ENCODE assay signal across 1 cellular context in the genomic region with DNA sequence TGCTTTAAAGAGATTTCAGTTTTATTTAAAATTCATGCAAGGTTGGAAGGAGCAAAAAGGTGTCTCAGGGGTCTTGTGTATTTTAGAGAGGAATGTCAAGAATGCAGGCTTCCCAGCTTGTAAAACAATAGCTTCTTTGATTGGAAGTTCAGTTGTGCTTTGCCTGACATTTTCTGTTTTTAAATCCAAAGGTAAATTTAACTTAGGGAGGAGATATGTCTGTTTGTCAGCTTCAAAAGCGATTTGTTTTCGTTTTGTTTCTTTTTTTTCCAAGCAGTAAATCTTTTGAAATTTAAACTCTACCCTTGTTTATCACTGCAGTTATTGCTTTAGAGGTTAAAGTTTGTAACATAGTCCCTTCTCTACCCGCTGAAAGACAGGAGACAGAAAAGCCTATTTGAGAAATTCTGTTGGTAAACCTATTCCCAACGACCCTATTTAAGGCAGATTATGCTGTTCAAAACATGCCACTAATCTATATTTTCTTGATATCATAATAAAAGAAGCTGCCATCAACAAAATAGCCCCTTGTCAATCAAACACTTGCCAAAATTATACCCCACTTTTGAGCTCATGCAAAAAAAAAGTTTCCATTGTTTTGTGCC.
TF ChIP-seq lines count a peak whose summit lies in the region.

No MANE protein-coding gene starts in this region.

TF ChIP-seq in HepG2, 621 proteins besides CTCF, POLR2A, EP300 and RAD21 (continued from another document and continues in another):
- TF ChIP-seq, protein P1, sequence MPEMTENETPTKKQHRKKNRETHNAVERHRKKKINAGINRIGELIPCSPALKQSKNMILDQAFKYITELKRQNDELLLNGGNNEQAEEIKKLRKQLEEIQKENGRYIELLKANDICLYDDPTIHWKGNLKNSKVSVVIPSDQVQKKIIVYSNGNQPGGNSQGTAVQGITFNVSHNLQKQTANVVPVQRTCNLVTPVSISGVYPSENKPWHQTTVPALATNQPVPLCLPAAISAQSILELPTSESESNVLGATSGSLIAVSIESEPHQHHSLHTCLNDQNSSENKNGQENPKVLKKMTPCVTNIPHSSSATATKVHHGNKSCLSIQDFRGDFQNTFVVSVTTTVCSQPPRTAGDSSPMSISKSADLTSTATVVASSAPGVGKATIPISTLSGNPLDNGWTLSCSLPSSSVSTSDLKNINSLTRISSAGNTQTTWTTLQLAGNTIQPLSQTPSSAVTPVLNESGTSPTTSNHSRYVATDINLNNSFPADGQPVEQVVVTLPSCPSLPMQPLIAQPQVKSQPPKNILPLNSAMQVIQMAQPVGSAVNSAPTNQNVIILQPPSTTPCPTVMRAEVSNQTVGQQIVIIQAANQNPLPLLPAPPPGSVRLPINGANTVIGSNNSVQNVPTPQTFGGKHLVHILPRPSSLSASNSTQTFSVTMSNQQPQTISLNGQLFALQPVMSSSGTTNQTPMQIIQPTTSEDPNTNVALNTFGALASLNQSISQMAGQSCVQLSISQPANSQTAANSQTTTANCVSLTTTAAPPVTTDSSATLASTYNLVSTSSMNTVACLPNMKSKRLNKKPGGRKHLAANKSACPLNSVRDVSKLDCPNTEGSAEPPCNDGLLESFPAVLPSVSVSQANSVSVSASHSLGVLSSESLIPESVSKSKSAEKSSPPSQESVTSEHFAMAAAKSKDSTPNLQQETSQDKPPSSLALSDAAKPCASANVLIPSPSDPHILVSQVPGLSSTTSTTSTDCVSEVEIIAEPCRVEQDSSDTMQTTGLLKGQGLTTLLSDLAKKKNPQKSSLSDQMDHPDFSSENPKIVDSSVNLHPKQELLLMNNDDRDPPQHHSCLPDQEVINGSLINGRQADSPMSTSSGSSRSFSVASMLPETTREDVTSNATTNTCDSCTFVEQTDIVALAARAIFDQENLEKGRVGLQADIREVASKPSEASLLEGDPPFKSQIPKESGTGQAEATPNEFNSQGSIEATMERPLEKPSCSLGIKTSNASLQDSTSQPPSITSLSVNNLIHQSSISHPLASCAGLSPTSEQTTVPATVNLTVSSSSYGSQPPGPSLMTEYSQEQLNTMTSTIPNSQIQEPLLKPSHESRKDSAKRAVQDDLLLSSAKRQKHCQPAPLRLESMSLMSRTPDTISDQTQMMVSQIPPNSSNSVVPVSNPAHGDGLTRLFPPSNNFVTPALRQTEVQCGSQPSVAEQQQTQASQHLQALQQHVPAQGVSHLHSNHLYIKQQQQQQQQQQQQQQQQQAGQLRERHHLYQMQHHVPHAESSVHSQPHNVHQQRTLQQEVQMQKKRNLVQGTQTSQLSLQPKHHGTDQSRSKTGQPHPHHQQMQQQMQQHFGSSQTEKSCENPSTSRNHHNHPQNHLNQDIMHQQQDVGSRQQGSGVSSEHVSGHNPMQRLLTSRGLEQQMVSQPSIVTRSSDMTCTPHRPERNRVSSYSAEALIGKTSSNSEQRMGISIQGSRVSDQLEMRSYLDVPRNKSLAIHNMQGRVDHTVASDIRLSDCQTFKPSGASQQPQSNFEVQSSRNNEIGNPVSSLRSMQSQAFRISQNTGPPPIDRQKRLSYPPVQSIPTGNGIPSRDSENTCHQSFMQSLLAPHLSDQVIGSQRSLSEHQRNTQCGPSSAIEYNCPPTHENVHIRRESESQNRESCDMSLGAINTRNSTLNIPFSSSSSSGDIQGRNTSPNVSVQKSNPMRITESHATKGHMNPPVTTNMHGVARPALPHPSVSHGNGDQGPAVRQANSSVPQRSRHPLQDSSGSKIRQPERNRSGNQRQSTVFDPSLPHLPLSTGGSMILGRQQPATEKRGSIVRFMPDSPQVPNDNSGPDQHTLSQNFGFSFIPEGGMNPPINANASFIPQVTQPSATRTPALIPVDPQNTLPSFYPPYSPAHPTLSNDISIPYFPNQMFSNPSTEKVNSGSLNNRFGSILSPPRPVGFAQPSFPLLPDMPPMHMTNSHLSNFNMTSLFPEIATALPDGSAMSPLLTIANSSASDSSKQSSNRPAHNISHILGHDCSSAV (CRISPR knock-in tag; IDR thresholded peaks at IDR 0.05; ENCODE audit: borderline replicate concordance), result no peak
- peak; percentile 86 for TF ChIP-seq HNF4G (IDR thresholded peaks at IDR 0.05; ENCODE audit: borderline replicate concordance, low read depth, low read length)
- TF ChIP-seq HNF4G (CRISPR knock-in tag; IDR thresholded peaks at IDR 0.05; ENCODE audit: borderline replicate concordance, low read depth), result peak; percentile 32; the same call in 1 of the 2 replicates
- no peak for TF ChIP-seq ZNF251 (CRISPR knock-in tag; IDR thresholded peaks at IDR 0.05)
- peak; percentile 84 for TF ChIP-seq ZBTB25 (CRISPR knock-in tag; IDR thresholded peaks at IDR 0.05)
- TF ChIP-seq ZNF496 (CRISPR knock-in tag; IDR thresholded peaks at IDR 0.05; ENCODE audit: insufficient replicate concordance), result no peak
- TF ChIP-seq BATF2 (CRISPR knock-in tag; IDR thresholded peaks at IDR 0.05), result no peak
- TF ChIP-seq ZNF333 (CRISPR knock-in tag; IDR thresholded peaks at IDR 0.05; ENCODE audit: borderline replicate concordance), result no peak
- TF ChIP-seq JUND (CRISPR knock-in tag; IDR thresholded peaks at IDR 0.05), result no peak
- TF ChIP-seq ADNP (CRISPR knock-in tag; IDR thresholded peaks at IDR 0.05), result no peak
- TF ChIP-seq, protein P2, sequence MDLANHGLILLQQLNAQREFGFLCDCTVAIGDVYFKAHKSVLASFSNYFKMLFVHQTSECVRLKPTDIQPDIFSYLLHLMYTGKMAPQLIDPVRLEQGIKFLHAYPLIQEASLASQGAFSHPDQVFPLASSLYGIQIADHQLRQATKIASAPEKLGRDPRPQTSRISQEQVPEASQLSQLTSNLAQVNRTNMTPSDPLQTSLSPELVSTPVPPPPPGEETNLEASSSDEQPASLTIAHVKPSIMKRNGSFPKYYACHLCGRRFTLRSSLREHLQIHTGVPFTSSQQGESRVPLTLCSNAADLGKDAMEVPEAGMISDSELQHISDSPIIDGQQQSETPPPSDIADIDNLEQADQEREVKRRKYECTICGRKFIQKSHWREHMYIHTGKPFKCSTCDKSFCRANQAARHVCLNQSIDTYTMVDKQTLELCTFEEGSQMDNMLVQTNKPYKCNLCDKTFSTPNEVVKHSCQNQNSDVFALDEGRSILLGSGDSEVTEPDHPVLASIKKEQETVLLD (CRISPR knock-in tag; IDR thresholded peaks at IDR 0.05; ENCODE audit: low read depth), result no peak
- no peak for TF ChIP-seq ARHGAP35 (CRISPR knock-in tag; IDR thresholded peaks at IDR 0.05; ENCODE audit: borderline replicate concordance)
- TF ChIP-seq ZNF24 (IDR thresholded peaks at IDR 0.05), result peak; percentile 36; the same call in 1 of the 2 replicates
- no peak for TF ChIP-seq GPN1 (CRISPR knock-in tag; IDR thresholded peaks at IDR 0.05; ENCODE audit: borderline replicate concordance)
- TF ChIP-seq NFIC (IDR thresholded peaks at IDR 0.05; ENCODE audit: low read length), result peak; percentile 100
- peak; percentile 89; the same call in 1 of the 2 replicates for TF ChIP-seq ATF2 (CRISPR knock-in tag; IDR thresholded peaks at IDR 0.05)
- TF ChIP-seq ZBTB20 (CRISPR knock-in tag; IDR thresholded peaks at IDR 0.05; ENCODE audit: borderline replicate concordance, low read depth), result peak; percentile 89; the same call in 1 of the 2 replicates
- no peak for TF ChIP-seq ATM (IDR thresholded peaks at IDR 0.05; ENCODE audit: borderline replicate concordance)
- TF ChIP-seq POLR2AphosphoS2 (IDR thresholded peaks at IDR 0.05; ENCODE audit: low read depth, low read length), result no peak
- TF ChIP-seq, protein P3, sequence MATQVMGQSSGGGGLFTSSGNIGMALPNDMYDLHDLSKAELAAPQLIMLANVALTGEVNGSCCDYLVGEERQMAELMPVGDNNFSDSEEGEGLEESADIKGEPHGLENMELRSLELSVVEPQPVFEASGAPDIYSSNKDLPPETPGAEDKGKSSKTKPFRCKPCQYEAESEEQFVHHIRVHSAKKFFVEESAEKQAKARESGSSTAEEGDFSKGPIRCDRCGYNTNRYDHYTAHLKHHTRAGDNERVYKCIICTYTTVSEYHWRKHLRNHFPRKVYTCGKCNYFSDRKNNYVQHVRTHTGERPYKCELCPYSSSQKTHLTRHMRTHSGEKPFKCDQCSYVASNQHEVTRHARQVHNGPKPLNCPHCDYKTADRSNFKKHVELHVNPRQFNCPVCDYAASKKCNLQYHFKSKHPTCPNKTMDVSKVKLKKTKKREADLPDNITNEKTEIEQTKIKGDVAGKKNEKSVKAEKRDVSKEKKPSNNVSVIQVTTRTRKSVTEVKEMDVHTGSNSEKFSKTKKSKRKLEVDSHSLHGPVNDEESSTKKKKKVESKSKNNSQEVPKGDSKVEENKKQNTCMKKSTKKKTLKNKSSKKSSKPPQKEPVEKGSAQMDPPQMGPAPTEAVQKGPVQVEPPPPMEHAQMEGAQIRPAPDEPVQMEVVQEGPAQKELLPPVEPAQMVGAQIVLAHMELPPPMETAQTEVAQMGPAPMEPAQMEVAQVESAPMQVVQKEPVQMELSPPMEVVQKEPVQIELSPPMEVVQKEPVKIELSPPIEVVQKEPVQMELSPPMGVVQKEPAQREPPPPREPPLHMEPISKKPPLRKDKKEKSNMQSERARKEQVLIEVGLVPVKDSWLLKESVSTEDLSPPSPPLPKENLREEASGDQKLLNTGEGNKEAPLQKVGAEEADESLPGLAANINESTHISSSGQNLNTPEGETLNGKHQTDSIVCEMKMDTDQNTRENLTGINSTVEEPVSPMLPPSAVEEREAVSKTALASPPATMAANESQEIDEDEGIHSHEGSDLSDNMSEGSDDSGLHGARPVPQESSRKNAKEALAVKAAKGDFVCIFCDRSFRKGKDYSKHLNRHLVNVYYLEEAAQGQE (IDR thresholded peaks at IDR 0.05; ENCODE audit: borderline replicate concordance in 1 of 2, low read depth in 1 of 2, low read length in 2 of 2), result peak in 1 of 2 experiments; percentile 1; a peak in 2 of 4 replicates
- peak; percentile 35; the same call in 1 of the 2 replicates for TF ChIP-seq FOSL2 (CRISPR knock-in tag; IDR thresholded peaks at IDR 0.05)
- TF ChIP-seq PAF1 (CRISPR knock-in tag; IDR thresholded peaks at IDR 0.05), result no peak
- TF ChIP-seq IRF2 (CRISPR knock-in tag; IDR thresholded peaks at IDR 0.05), result no peak; the same call in 1 of the 2 replicates
- TF ChIP-seq ZNF564 (CRISPR knock-in tag; IDR thresholded peaks at IDR 0.05), result 0 out of 2 replicates have a peak, but pooled peaks have one; percentile 40
- TF ChIP-seq, protein P4, sequence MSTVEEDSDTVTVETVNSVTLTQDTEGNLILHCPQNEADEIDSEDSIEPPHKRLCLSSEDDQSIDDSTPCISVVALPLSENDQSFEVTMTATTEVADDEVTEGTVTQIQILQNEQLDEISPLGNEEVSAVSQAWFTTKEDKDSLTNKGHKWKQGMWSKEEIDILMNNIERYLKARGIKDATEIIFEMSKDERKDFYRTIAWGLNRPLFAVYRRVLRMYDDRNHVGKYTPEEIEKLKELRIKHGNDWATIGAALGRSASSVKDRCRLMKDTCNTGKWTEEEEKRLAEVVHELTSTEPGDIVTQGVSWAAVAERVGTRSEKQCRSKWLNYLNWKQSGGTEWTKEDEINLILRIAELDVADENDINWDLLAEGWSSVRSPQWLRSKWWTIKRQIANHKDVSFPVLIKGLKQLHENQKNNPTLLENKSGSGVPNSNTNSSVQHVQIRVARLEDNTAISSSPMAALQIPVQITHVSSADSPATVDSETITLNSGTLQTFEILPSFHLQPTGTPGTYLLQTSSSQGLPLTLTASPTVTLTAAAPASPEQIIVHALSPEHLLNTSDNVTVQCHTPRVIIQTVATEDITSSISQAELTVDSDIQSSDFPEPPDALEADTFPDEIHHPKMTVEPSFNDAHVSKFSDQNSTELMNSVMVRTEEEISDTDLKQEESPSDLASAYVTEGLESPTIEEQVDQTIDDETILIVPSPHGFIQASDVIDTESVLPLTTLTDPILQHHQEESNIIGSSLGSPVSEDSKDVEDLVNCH (CRISPR knock-in tag; IDR thresholded peaks at IDR 0.05), result no peak
